In genomic region chr17:48513653-48514482, GRCh38 we compare ENCODE assay signal across 2 cellular contexts.
A peak's percentile ranks its signal among the peaks of the same experiment; 100 is the strongest.
TF ChIP-seq lines count a peak whose summit lies in the region.

No MANE protein-coding gene starts in this region.

TF ChIP-seq in A549, 52 proteins besides CTCF, POLR2A, EP300 and RAD21:
- TF ChIP-seq MAFK (IDR thresholded peaks at IDR 0.05; ENCODE audit: partially characterized antibody) (peak; percentile 71), BHLHE40 (IDR thresholded peaks at IDR 0.05; ENCODE audit: low read depth, low read length) (no peak)
TF ChIP-seq in A549: peak in this region for 1.

TF ChIP-seq in H1, 55 proteins besides CTCF, POLR2A, EP300 and RAD21:
- TF ChIP-seq SIX5 (IDR thresholded peaks at IDR 0.05; ENCODE audit: low read depth, low read length) (no peak), NRF1 (IDR thresholded peaks at IDR 0.05; ENCODE audit: low read depth, low read length) (no peak), CHD2 (IDR thresholded peaks at IDR 0.05; ENCODE audit: low read length) (no peak), ASH2L (IDR thresholded peaks at IDR 0.05; ENCODE audit: low read length) (no peak), BACH1 (IDR thresholded peaks at IDR 0.05; ENCODE audit: low read length) (no peak), TEAD4 (IDR thresholded peaks at IDR 0.05; ENCODE audit: low read depth, low read length) (no peak), USF2 (IDR thresholded peaks at IDR 0.05; ENCODE audit: low read length) (no peak), GTF2F1 (IDR thresholded peaks at IDR 0.05; ENCODE audit: borderline replicate concordance, low read depth, low read length) (no peak), CHD1 (IDR thresholded peaks at IDR 0.05; ENCODE audit: low read depth, low read length) (no peak), MAFK (IDR thresholded peaks at IDR 0.05; ENCODE audit: low read depth, low read length) (no peak), MAX (IDR thresholded peaks at IDR 0.05) (no peak)
TF ChIP-seq in H1: peak in this region for 0.
